Comparison of ENCODE assay signal across 15 cellular contexts in genomic region chr15:40938530-40938870, GRCh38. TPM values are rescaled to one million over a fixed set of nuclear protein-coding genes. Genes with fewer than 3 reads are reported as not detected.
DNase-seq lines count a peak whose midpoint lies in the region; ATAC-seq and TF ChIP-seq lines count a peak whose summit lies in the region.
"Had no signal": no experiment of that assay in that cellular context is flagged by ENCODE, and none has a peak within 500 bp of the region (broad histone marks: within the 10 kb centered on the region; RNA-seq: fewer than 3 reads in every experiment).

No MANE protein-coding gene starts in this region.

- CTCF ChIA-PET in naive thymus-derived CD4-positive, alpha-beta T cell (lab: Charles Lee): interaction anchor here (0.7 to 5.0 kb wide), 3 partner anchors 9 to 34 kb away, joined by 4 to 44 read pairs (median 4); no protein-coding TSS in a partner anchor

- peaks cover 2% of the 10 kb centered on the region for H3K36me3 Mint-ChIP-seq in effector memory CD8-positive, alpha-beta T cell (ENCODE audit: insufficient read depth)
- H3K36me3 Mint-ChIP-seq in naive thymus-derived CD4-positive, alpha-beta T cell: no peaks in the 10 kb centered on the region

- no peaks in the 10 kb centered on the region for H3K9me3 Mint-ChIP-seq in effector memory CD8-positive, alpha-beta T cell
- peaks cover 0 to 2% (median 0%) of the 10 kb centered on the region in 11 donors for H3K9me3 Mint-ChIP-seq in naive thymus-derived CD4-positive, alpha-beta T cell

- TF ChIP-seq CTCF in heart left ventricle (IDR thresholded peaks at IDR 0.05) (no peak), upper lobe of right lung (IDR thresholded peaks at IDR 0.05) (no peak), stomach (IDR thresholded peaks at IDR 0.05) (no peak)

- POLR2A ChIA-PET in naive thymus-derived CD4-positive, alpha-beta T cell (lab: Charles Lee): no interaction called here

- ATAC-seq in heart left ventricle: no peak
- peak; percentile 13 for ATAC-seq in effector memory CD8-positive, alpha-beta T cell (replicated peaks)
- no peak for ATAC-seq in naive thymus-derived CD4-positive, alpha-beta T cell
- no peak for ATAC-seq in upper lobe of right lung
- no peak for ATAC-seq in HG02852 (IDR thresholded peaks at IDR 0.05; ENCODE audit: unreplicated experiment)

- peaks cover 18 to 26% of the 10 kb centered on the region in 2 donors for H3K4me1 Mint-ChIP-seq in effector memory CD8-positive, alpha-beta T cell (ENCODE audit: low read depth in 2 of 2)
- H3K4me1 Mint-ChIP-seq in naive thymus-derived CD4-positive, alpha-beta T cell: peaks cover 9 to 36% (median 32%) of the 10 kb centered on the region in 7 donors

- intact Hi-C loops in heart left ventricle (cut with DNase I): no loop called here
- intact Hi-C loops in cardiac septum (cut with DNase I): no loop called here
- intact Hi-C loops in naive thymus-derived CD4-positive, alpha-beta T cell (cut with micrococcal nuclease): loop anchor here in 1 of 2 donors (1.0 to 2.0 kb wide), 3 partner anchors 14 to 246 kb away; partner anchors contain the start of gene CHAC1
- intact Hi-C loops in upper lobe of right lung (cut with DNase I): no loop called here
- intact Hi-C loops in stomach (cut with DNase I; ENCODE audit: low total_unique reads): no loop called here

- no peak for TF ChIP-seq EP300 in stomach (IDR thresholded peaks at IDR 0.05)

- H3K27ac ChIP-seq in heart left ventricle (peak overlapping the region; percentile 38 to 96 (median 71)), upper lobe of right lung (peak overlapping the region; percentile 24), stomach (no peak overlapping the region)
- H3K27ac ChIP-seq in naive thymus-derived CD4-positive, alpha-beta T cell (ENCODE audit: low read depth, low read length): no peak overlapping the region
- H3K27ac ChIP-seq: KMS-11 had no signal

- H3K4me3 Mint-ChIP-seq in effector memory CD8-positive, alpha-beta T cell: no peak overlapping the region
- no peak overlapping the region for H3K4me3 Mint-ChIP-seq in naive thymus-derived CD4-positive, alpha-beta T cell

- no peak for TF ChIP-seq POLR2A in heart left ventricle (IDR thresholded peaks at IDR 0.05)
- TF ChIP-seq POLR2A in stomach (IDR thresholded peaks at IDR 0.05): no peak

- DNase-seq in heart left ventricle: peak in 1 of 5 donors; percentile 23
- DNase-seq in cardiac septum (ENCODE audit: low spot score): no peak
- no peak for DNase-seq in effector memory CD8-positive, alpha-beta T cell
- DNase-seq in naive thymus-derived CD4-positive, alpha-beta T cell: peak in 1 of 9 donors; percentile 29
- no peak for DNase-seq in upper lobe of right lung
- no peak for DNase-seq in stomach
- DNase-seq in NCI-H1417 (lab: John Stamatoyannopoulos, UW): no peak
- DNase-seq: DND-41, NCI-H1048, NCI-H146, NCI-H2081 treated with DMSO at 0.1 percent for 48 hours, NCI-H2227 treated with DMSO at 0.1 percent for 48 hours, SHP77 treated with DMSO at 0.1 percent for 48 hours had no signal

- H3K27me3 ChIP-seq in heart left ventricle: no peaks in the 10 kb centered on the region
- H3K27me3 ChIP-seq in naive thymus-derived CD4-positive, alpha-beta T cell (ENCODE audit: control insufficient read depth in 2 of 2, insufficient read depth in 2 of 2, low read length in 2 of 2): no peaks in the 10 kb centered on the region
- no peaks in the 10 kb centered on the region for H3K27me3 ChIP-seq in upper lobe of right lung
- no peaks in the 10 kb centered on the region for H3K27me3 ChIP-seq in stomach

- peaks cover 0 to 55% (median 11%) of the 10 kb centered on the region in 9 donors for H3K36me3 ChIP-seq in heart left ventricle
- no peaks in the 10 kb centered on the region for H3K36me3 ChIP-seq in naive thymus-derived CD4-positive, alpha-beta T cell (ENCODE audit: control insufficient read depth in 2 of 3, insufficient read depth in 3 of 3, low read length in 3 of 3)
- no peaks in the 10 kb centered on the region for H3K36me3 ChIP-seq in upper lobe of right lung
- peaks cover 0 to 18% (median 0%) of the 10 kb centered on the region in 4 donors for H3K36me3 ChIP-seq in stomach

- H3K9me3 ChIP-seq in heart left ventricle: no peaks in the 10 kb centered on the region
- no peaks in the 10 kb centered on the region for H3K9me3 ChIP-seq in naive thymus-derived CD4-positive, alpha-beta T cell (ENCODE audit: control insufficient read depth in 2 of 3, low read length in 3 of 3)
- H3K9me3 ChIP-seq in upper lobe of right lung: no peaks in the 10 kb centered on the region
- no peaks in the 10 kb centered on the region for H3K9me3 ChIP-seq in stomach

- no peak overlapping the region for H3K27ac Mint-ChIP-seq in effector memory CD8-positive, alpha-beta T cell
- H3K27ac Mint-ChIP-seq in naive thymus-derived CD4-positive, alpha-beta T cell: peak overlapping the region in 5 of 9 donors; percentile 17 to 85 (median 34)

- peaks cover 7 to 87% (median 58%) of the 10 kb centered on the region in 12 donors for H3K4me1 ChIP-seq in heart left ventricle
- peaks cover 12 to 23% of the 10 kb centered on the region in 2 donors for H3K4me1 ChIP-seq in naive thymus-derived CD4-positive, alpha-beta T cell (ENCODE audit: control insufficient read depth in 2 of 2, insufficient read depth in 2 of 2, low read length in 2 of 2)
- H3K4me1 ChIP-seq in upper lobe of right lung: peaks cover 35% of the 10 kb centered on the region
- peaks cover 22 to 43% (median 30%) of the 10 kb centered on the region in 4 donors for H3K4me1 ChIP-seq in stomach

- H3K27me3 Mint-ChIP-seq in effector memory CD8-positive, alpha-beta T cell: peaks cover 2 to 4% of the 10 kb centered on the region in 2 donors
- H3K27me3 Mint-ChIP-seq in naive thymus-derived CD4-positive, alpha-beta T cell: peaks cover 1 to 4% (median 2%) of the 10 kb centered on the region in 5 donors

- H3K4me3 ChIP-seq in heart left ventricle (peak overlapping the region in 7 of 12 donors; percentile 1 to 85 (median 64)), upper lobe of right lung (no peak overlapping the region), stomach (no peak overlapping the region)
- H3K4me3 ChIP-seq in naive thymus-derived CD4-positive, alpha-beta T cell (ENCODE audit: low read length): no peak overlapping the region

- WGBS in heart left ventricle, 4 donors: 80 to 90% (median 84%) methylated on average over 5 to 6 of the region's 6 CpGs
- WGBS in stomach, 5 donors: 89 to 92% (median 92%) methylated on average over 6 of the region's 6 CpGs

RNA-seq across cellular contexts. Expression of gene DLL4, which starts 9.4 kb away (rescaled TPM):
- 10 to 100 TPM in 6 of 9 donors, 1 to 10 TPM in 3; 4.7 to 20.8 (median 13.5) TPM for total RNA-seq in heart left ventricle
- 10 to 100 TPM in 1 of 2 donors, 1 to 10 TPM in 1; 6.8 to 11.1 TPM for polyA plus RNA-seq in heart left ventricle
- total RNA-seq in cardiac septum: 11.5 TPM
- not detected for total RNA-seq in naive thymus-derived CD4-positive, alpha-beta T cell
- not detected for polyA plus RNA-seq in naive thymus-derived CD4-positive, alpha-beta T cell
- 22.0 TPM for total RNA-seq in upper lobe of right lung
- total RNA-seq in stomach: 10 to 100 TPM in 1 of 5 donors, 1 to 10 TPM in 3, under 1 TPM in 1; 0.89 to 20.0 (median 3.3) TPM
- polyA plus RNA-seq in stomach: 1 to 10 TPM in 2 of 3 donors, under 1 TPM in 1; 0.56 to 2.2 (median 1.5) TPM

RNA-seq across cellular contexts. Expression of gene CHAC1, which starts 14.8 kb away (rescaled TPM):
- 1 to 10 TPM in 6 of 9 donors, under 1 TPM in 3; 0.72 to 5.3 (median 1.8) TPM for total RNA-seq in heart left ventricle
- polyA plus RNA-seq in heart left ventricle: 1 to 10 TPM; 2.4 to 6.1 TPM
- total RNA-seq in cardiac septum: 1.6 TPM
- total RNA-seq in naive thymus-derived CD4-positive, alpha-beta T cell: 1 to 10 TPM in 3 of 5 experiments, under 1 TPM in 2; 0.24 to 5.7 (median 1.1) TPM
- under 1 TPM in 1 of 2 donors, not detected in 1; 0.39 TPM for polyA plus RNA-seq in naive thymus-derived CD4-positive, alpha-beta T cell
- total RNA-seq in upper lobe of right lung: 4.4 TPM
- 10 to 100 TPM in 1 of 5 donors, 1 to 10 TPM in 4; 1.3 to 17.1 (median 2.9) TPM for total RNA-seq in stomach
- 10 to 100 TPM in 2 of 3 donors, 1 to 10 TPM in 1; 5.7 to 61.6 (median 25.5) TPM for polyA plus RNA-seq in stomach

RNA-seq across cellular contexts. Expression of gene VPS18, which starts 44.2 kb away (rescaled TPM):
- 10 to 100 TPM; 18.0 to 29.2 (median 23.1) TPM for total RNA-seq in heart left ventricle
- polyA plus RNA-seq in heart left ventricle: 10 to 100 TPM; 14.7 to 21.3 TPM
- 16.0 TPM for total RNA-seq in cardiac septum
- 10 to 100 TPM; 19.9 to 22.3 (median 20.5) TPM for total RNA-seq in naive thymus-derived CD4-positive, alpha-beta T cell
- polyA plus RNA-seq in naive thymus-derived CD4-positive, alpha-beta T cell: 10 to 100 TPM; 15.9 to 25.8 TPM
- total RNA-seq in upper lobe of right lung: 24.5 TPM
- 10 to 100 TPM in 4 of 5 donors, 1 to 10 TPM in 1; 1.8 to 24.2 (median 20.3) TPM for total RNA-seq in stomach
- polyA plus RNA-seq in stomach: 10 to 100 TPM in 1 of 3 donors, 1 to 10 TPM in 2; 5.7 to 10.8 (median 6.1) TPM

Comparison
In these comparisons a context has a peak if more than half of its experiments do, and no peak if none do; other contexts are left out.
1. H3K27ac ChIP-seq: peak in heart left ventricle (12 of 12) and upper lobe of right lung (single experiment); none in naive thymus-derived CD4-positive, alpha-beta T cell (single experiment) and stomach (0 of 5).
2. H3K4me3 ChIP-seq: peak in heart left ventricle (7 of 12); none in naive thymus-derived CD4-positive, alpha-beta T cell (single experiment), upper lobe of right lung (single experiment) and stomach (0 of 4).
3. H3K27ac Mint-ChIP-seq: peak in naive thymus-derived CD4-positive, alpha-beta T cell (5 of 9); none in effector memory CD8-positive, alpha-beta T cell (0 of 2).